In genomic region chr22:32476286-32476685, GRCh38 we compare ENCODE assay signal across 8 cellular contexts. TPM values are rescaled to one million over a fixed set of nuclear protein-coding genes. Genes with fewer than 3 reads are reported as not detected.
DNase-seq lines count a peak whose midpoint lies in the region; ATAC-seq and TF ChIP-seq lines count a peak whose summit lies in the region.

No MANE protein-coding gene starts in this region.

- H3K27me3 ChIP-seq in heart right ventricle, result no peaks in the 10 kb centered on the region
- no peaks in the 10 kb centered on the region for H3K27me3 ChIP-seq in vagina

- peaks cover 14% of the 10 kb centered on the region for H3K36me3 Mint-ChIP-seq in brain
- H3K36me3 Mint-ChIP-seq in memory B cell, result peaks cover 9% of the 10 kb centered on the region

- no peak for TF ChIP-seq POLR2A in vagina (IDR thresholded peaks at IDR 0.05)

- WGBS in heart right ventricle, 2 donors, result 18 to 25% methylated on average over 4 of the region's 4 CpGs

- DNase-seq in heart right ventricle (no peak), Right ventricle myocardium superior (no peak), memory B cell (ENCODE audit: low spot score in 2 of 2) (no peak), vagina (ENCODE audit: extremely low spot score in 2 of 2) (no peak), NCI-H146 (lab: John Stamatoyannopoulos, UW) (no peak), NCI-H2171 treated with DMSO at 0.1 percent for 48 hours (lab: John Stamatoyannopoulos, UW) (no peak), NCI-H446 (lab: John Stamatoyannopoulos, UW) (no peak)

- H3K4me3 Mint-ChIP-seq in brain, result peak overlapping the region; percentile 90 to 98 (median 97)
- peak overlapping the region; percentile 92 for H3K4me3 Mint-ChIP-seq in memory B cell

- H3K4me3 ChIP-seq in heart right ventricle (peak overlapping the region in 9 of 10 donors; percentile 84 to 100 (median 89)), vagina (peak overlapping the region; percentile 95 to 97)

- no peak for ATAC-seq in heart right ventricle
- ATAC-seq in Right ventricle myocardium superior (ENCODE audit: poor library complexity), result no peak
- ATAC-seq in memory B cell (ENCODE audit: low read depth), result no peak

- H3K9me3 ChIP-seq in heart right ventricle (no peaks in the 10 kb centered on the region), vagina (no peaks in the 10 kb centered on the region)

- intact Hi-C loops in heart right ventricle (cut with DNase I), result loop anchor here in 6 of 10 donors (10.0 kb wide), 3 partner anchors 61 to 501 kb away; partner anchors contain the start of gene RTCB (in 1 of the 6)
- intact Hi-C loops in Right ventricle myocardium superior (cut with DNase I), result loop anchor here (10.0 kb wide), 2 partner anchors 61 to 501 kb away; partner anchors contain the start of gene RTCB
- intact Hi-C loops in vagina (cut with DNase I), result no loop called here

- H3K27ac ChIP-seq in heart right ventricle (peak overlapping the region in 6 of 10 donors; percentile 97 to 100 (median 99)), vagina (peak overlapping the region; percentile 100)

- peaks cover 0 to 27% (median 0%) of the 10 kb centered on the region in 9 donors for H3K36me3 ChIP-seq in heart right ventricle
- H3K36me3 ChIP-seq in vagina, result no peaks in the 10 kb centered on the region

- H3K27ac Mint-ChIP-seq in brain (peak overlapping the region in 4 of 5 experiments; percentile 80 to 96 (median 92)), memory B cell (peak overlapping the region; percentile 89)

- TF ChIP-seq CTCF in heart right ventricle (IDR thresholded peaks at IDR 0.05), result no peak
- TF ChIP-seq CTCF in brain (conservative IDR thresholded peaks at IDR 0.05), result no peak
- no peak for TF ChIP-seq CTCF in vagina (IDR thresholded peaks at IDR 0.05)

- H3K4me1 Mint-ChIP-seq in brain (peaks cover 27% of the 10 kb centered on the region), memory B cell (peaks cover 25% of the 10 kb centered on the region)

- H3K9me3 Mint-ChIP-seq in brain (no peaks in the 10 kb centered on the region), memory B cell (no peaks in the 10 kb centered on the region)

- H3K27me3 Mint-ChIP-seq in brain, result peaks cover 10% of the 10 kb centered on the region
- no peaks in the 10 kb centered on the region for H3K27me3 Mint-ChIP-seq in memory B cell

- peaks cover 0 to 52% (median 31%) of the 10 kb centered on the region in 9 donors for H3K4me1 ChIP-seq in heart right ventricle
- H3K4me1 ChIP-seq in vagina, result peaks cover 45% of the 10 kb centered on the region

RNA-seq across cellular contexts. Expression of gene FBXO7, which starts 1.7 kb away (rescaled TPM):
- total RNA-seq in heart right ventricle (10 to 100 TPM; 34.3 to 52.2 (median 38.9) TPM), Right ventricle myocardium superior (30.3 TPM), vagina (70.2 TPM)
- polyA plus RNA-seq in heart right ventricle (10 to 100 TPM; 21.1 to 38.6 TPM), brain (ENCODE audit: insufficient read depth, low read depth, low replicate concordance) (123 TPM)

RNA-seq across cellular contexts. Expression of gene BPIFC, which starts 12.0 kb away (rescaled TPM):
- not detected for total RNA-seq in heart right ventricle
- not detected for polyA plus RNA-seq in heart right ventricle
- not detected for total RNA-seq in Right ventricle myocardium superior
- not detected for polyA plus RNA-seq in brain (ENCODE audit: insufficient read depth, low read depth, low replicate concordance)
- not detected for total RNA-seq in vagina
